In genomic region chr22:45648320-45649070, GRCh38 we compare ENCODE assay signal across 23 cellular contexts. TPM values are rescaled to one million over a fixed set of nuclear protein-coding genes. Genes with fewer than 3 reads are reported as not detected.
DNase-seq lines count a peak whose midpoint lies in the region; ATAC-seq, FAIRE-seq and TF ChIP-seq lines count a peak whose summit lies in the region.
"Had no signal": no experiment of that assay in that cellular context is flagged by ENCODE, and none has a peak within 500 bp of the region (broad histone marks: within the 10 kb centered on the region; RNA-seq: fewer than 3 reads in every experiment).

No MANE protein-coding gene starts in this region.

- TF ChIP-seq CTCF in HEK293 (tag by site-specific recombination; IDR thresholded peaks at IDR 0.05) (no peak), GM12878 (IDR thresholded peaks at IDR 0.05 in 2 of 3, conservative IDR thresholded peaks at IDR 0.05 in 1 of 3; ENCODE audit: control insufficient read depth in 2 of 3, extremely low read depth in 1 of 3, insufficient read depth in 1 of 3, low read depth in 3 of 3, low read length in 3 of 3) (no peak), omental fat pad (IDR thresholded peaks at IDR 0.05) (no peak), GM10266 (IDR thresholded peaks at IDR 0.05; ENCODE audit: control insufficient read depth, insufficient read depth, low read depth, missing control alignments) (no peak)

- WGBS in GM12878 (ENCODE audit: insufficient coverage, insufficient replicate concordance, low lambda C conversion rate, missing lambda C conversion rate) = 71% methylated on average over 20 of the region's 24 CpGs

- intact Hi-C loops in GM12878 (cut with micrococcal nuclease; ENCODE audit: unreplicated experiment) = loop anchor here (5.0 to 10.0 kb wide), 2 partner anchors 184 to 216 kb away; no protein-coding TSS in a partner anchor
- intact Hi-C loops in posterior vena cava (cut with DNase I) = no loop called here

- RAD21 ChIA-PET in GM12878 (lab: Charles Lee; ENCODE audit: unreplicated experiment) = interaction anchor here (1.6 kb wide), 1 partner anchor 215 kb away, joined by 5 read pairs; no protein-coding TSS in a partner anchor

- POLR2A ChIA-PET in HEK293 (lab: Yijun Ruan, JAX) (interaction anchor here (0.7 kb wide), 1 partner anchor 83 kb away, joined by 6 read pairs; no protein-coding TSS in a partner anchor), GM12878 (lab: Charles Lee) (no interaction called here)

- no peak for FAIRE-seq in GM12878 (lab: Jason Lieb, UNC)
- FAIRE-seq: endothelial cell of umbilical vein, keratinocyte had no signal

- H2AFZ ChIP-seq in GM12878 (ENCODE audit: control insufficient read depth, low read depth, low read length) = peak overlapping the region; percentile 41; the same call in 1 of the 2 replicates

- no peak for ATAC-seq in GM12878
- no peak for ATAC-seq in omental fat pad (ENCODE audit: low FRiP score)
- ATAC-seq in HG02759 (IDR thresholded peaks at IDR 0.05; ENCODE audit: unreplicated experiment) = no peak
- ATAC-seq: naive thymus-derived CD8-positive, alpha-beta T cell had no signal

- DNase-seq in NCI-H345 treated with DMSO at 0.1 percent for 48 hours (lab: John Stamatoyannopoulos, UW; ENCODE audit: unreplicated experiment) (peak; percentile 3), NCI-H345 (lab: John Stamatoyannopoulos, UW) (no peak), GM12878 (ENCODE audit: low read depth, low spot score) (no peak), posterior vena cava (ENCODE audit: low spot score) (peak; percentile 52), omental fat pad (ENCODE audit: low spot score) (no peak), GM10266 (ENCODE audit: extremely low spot score) (no peak)
- DNase-seq: activated CD4-positive, alpha-beta T cell treated with anti-CD3 and anti-CD28 coated beads for 1 hour; activated effector memory CD4-positive, alpha-beta T cell treated with Interleukin-2 at 50 U/mL for 16 hours; DMS53; foreskin fibroblast; hypothalamus; KBM-7; mammary epithelial cell; naive thymus-derived CD8-positive, alpha-beta T cell; NCI-H1092 treated with DMSO at 0.1 percent for 48 hours; NCI-H82; stimulated activated CD4-positive, alpha-beta T cell treated with anti-CD3 and anti-CD28 coated beads, Interleukin-4, amount 100 ng/mL, for 1 hour had no signal

- no peak overlapping the region for H3K9ac ChIP-seq in GM12878 (ENCODE audit: control insufficient read depth, insufficient read depth, low read length)

- H4K20me1 ChIP-seq in GM12878 (ENCODE audit: control insufficient read depth, insufficient read depth) = no peaks in the 10 kb centered on the region

- H3K4me3 ChIP-seq in HEK293 (ENCODE audit: low read depth, low read length) (no peak overlapping the region), GM12878 (no peak overlapping the region)
- H3K4me3 ChIP-seq: skin epidermis, vagina had no signal

- TF ChIP-seq POLR2A in GM12878 (IDR thresholded peaks at IDR 0.05; ENCODE audit: low read depth, low read length) = no peak

- H3K4me1 ChIP-seq in HEK293 (ENCODE audit: control insufficient read depth, insufficient read depth, low read length) (no peaks in the 10 kb centered on the region), GM12878 (ENCODE audit: control insufficient read depth, insufficient read depth, low read length) (no peaks in the 10 kb centered on the region; the same call in 1 of the 2 replicates)

- no TSS peak for BruUV-seq in GM12878 (replicated peaks; lab: Mats Ljungman, UMichigan)

- H3K36me3 ChIP-seq in HEK293 (ENCODE audit: control insufficient read depth in 2 of 2, insufficient read depth in 1 of 2, low read length in 2 of 2) (no peaks in the 10 kb centered on the region), GM12878 (ENCODE audit: control insufficient read depth in 2 of 2, insufficient read depth in 2 of 2, low read length in 1 of 2) (no peaks in the 10 kb centered on the region)
- H3K36me3 ChIP-seq: vagina had no signal

- TF ChIP-seq EP300 in GM12878 (IDR thresholded peaks at IDR 0.05; ENCODE audit: borderline replicate concordance in 1 of 2, control insufficient read depth in 1 of 2, low read depth in 2 of 2, low read length in 2 of 2) = no peak

- H3K27ac ChIP-seq in HEK293 (ENCODE audit: extremely low read depth, low read depth, low read length) (no peak overlapping the region), GM12878 (ENCODE audit: control insufficient read depth, insufficient read depth) (no peak overlapping the region)
- H3K27ac ChIP-seq: skin epidermis, vagina had no signal

- CTCF ChIA-PET in HEK293 (lab: Yijun Ruan, JAX) = interaction anchor here (0.6 to 1.5 kb wide), 2 partner anchors 71 to 214 kb away, joined by 4 to 8 read pairs; no protein-coding TSS in a partner anchor
- CTCF ChIA-PET in GM12878 (lab: Yijun Ruan, JAX) = interaction anchor here (1.3 to 2.9 kb wide), 3 partner anchors 183 to 215 kb away, joined by 5 to 6 read pairs (median 5); no protein-coding TSS in a partner anchor

- in situ Hi-C loops in GM12878 (cut with MboI) = no loop called here

- TF ChIP-seq RAD21 in GM12878 (IDR thresholded peaks at IDR 0.05; ENCODE audit: insufficient read depth, low read depth, low read length) = no peak

- H3K9me3 ChIP-seq in HEK293 (ENCODE audit: control insufficient read depth, insufficient read depth, low read depth, low read length) (no peaks in the 10 kb centered on the region), GM12878 (replicated peaks; ENCODE audit: control insufficient read depth, insufficient read depth, low read length) (no peaks in the 10 kb centered on the region)
- H3K9me3 ChIP-seq: vagina had no signal

- no peaks in the 10 kb centered on the region for H3K79me2 ChIP-seq in GM12878 (ENCODE audit: control insufficient read depth, insufficient read depth, low read length)

- SMC1A ChIA-PET in GM12878 (lab: Charles Lee; ENCODE audit: uncharacterized antibody, unreplicated experiment) = interaction anchor here (1.0 kb wide), 1 partner anchor 13 kb away, joined by 3 read pairs; no protein-coding TSS in a partner anchor

- no peaks in the 10 kb centered on the region for H3K27me3 ChIP-seq in GM12878 (replicated peaks in 1 of 2; ENCODE audit: control insufficient read depth in 2 of 2, insufficient read depth in 2 of 2, low read length in 1 of 2)
- H3K27me3 ChIP-seq: vagina had no signal

- no peak overlapping the region for H3K4me2 ChIP-seq in GM12878 (ENCODE audit: control insufficient read depth, insufficient read depth)

TF ChIP-seq in HEK293, 187 proteins besides CTCF, POLR2A, EP300 and RAD21 (continues in another document):
- peak; percentile 38 for TF ChIP-seq EGR2 (tag by site-specific recombination; IDR thresholded peaks at IDR 0.05; ENCODE audit: low read depth)

TF ChIP-seq in GM12878, 131 proteins besides CTCF, POLR2A, EP300 and RAD21:
- 0 out of 2 replicates have a peak, but pooled peaks have one; percentile 6 for TF ChIP-seq SPI1 (IDR thresholded peaks at IDR 0.05; ENCODE audit: borderline replicate concordance, insufficient read depth, low read depth, low read length)
- TF ChIP-seq ELK1 (IDR thresholded peaks at IDR 0.05; ENCODE audit: low read depth, low read length) = no peak
- TF ChIP-seq HCFC1 (IDR thresholded peaks at IDR 0.05; ENCODE audit: low read length) = no peak
TF ChIP-seq in GM12878: peak in this region for 1.

RNA-seq across cellular contexts. Expression of gene ATXN10, which starts 23.1 kb away (rescaled TPM):
- total RNA-seq in GM12878 (2013; cell fraction: nucleolus; rRNA removed) = 125 and 158 TPM in 2 replicates
- total RNA-seq in GM12878 (2014; rRNA removed) = 43.4 and 44.5 TPM in 2 replicates
- 76.5 and 80.3 TPM in 2 replicates for total RNA-seq in GM12878 (2014; rRNA removed; fragmentation: Illumina TruSeq; extraction: Trizol)
- 166 and 174 TPM in 2 replicates for total RNA-seq in GM12878 (2021)
- 47.0 TPM for polyA plus RNA-seq in GM12878 (2011; ENCODE audit: low read depth)
- polyA plus RNA-seq in GM12878 (2011; rRNA removed) = 222 and 249 TPM in 2 replicates
- 107 and 121 TPM in 2 replicates for polyA plus RNA-seq in GM12878 (2011; cell fraction: cytosol; rRNA removed)
- polyA plus RNA-seq in GM12878 (2011; cell fraction: nucleus; rRNA removed) = 55.1 and 55.8 TPM in 2 replicates
- polyA plus RNA-seq in GM12878 (2012) = 106 and 143 TPM in 2 replicates
- 212 and 252 TPM in 2 replicates for polyA plus RNA-seq in GM12878 (2014; fragmentation: Illumina TruSeq; extraction: Trizol)
- 10 to 100 TPM; 29.2 to 68.3 TPM for polyA plus RNA-seq in GM12878 (2014; fragmentation: Nextera tagmentation; extraction: Ambion mirVana)
- polyA plus RNA-seq in GM12878 (2014; rRNA removed) = 118 TPM in 2 replicates
- 100 to 1,000 TPM; 199 to 215 TPM for polyA plus RNA-seq in GM12878 (2016; fragmentation: Nextera tagmentation; extraction: Ambion mirVana)
- 250 and 380 TPM in 2 replicates for polyA minus RNA-seq in GM12878 (2011; rRNA and poly(A)+ RNA removed)
- polyA minus RNA-seq in GM12878 (2011; cell fraction: cytosol; rRNA and poly(A)+ RNA removed) = 60.9 and 72.2 TPM in 2 replicates
- polyA minus RNA-seq in GM12878 (2011; cell fraction: nucleus; rRNA and poly(A)+ RNA removed) = 56.6 and 81.7 TPM in 2 replicates
- 100 to 1,000 TPM; 108 to 117 TPM for total RNA-seq in posterior vena cava
- 100 to 1,000 TPM in 3 of 4 donors, 10 to 100 TPM in 1; 80.9 to 127 (median 103) TPM for total RNA-seq in omental fat pad

Comparison
In these comparisons a context has a peak if more than half of its experiments do, and no peak if none do; other contexts are left out.
1. DNase-seq: peak in NCI-H345 treated with DMSO at 0.1 percent for 48 hours (single experiment) and posterior vena cava (single experiment); none in NCI-H345 (single experiment), GM12878 (single experiment), omental fat pad (single experiment) and GM10266 (single experiment).